ENCODE assay signal across 1 cellular context in genomic region chr7:22853138-22853537, GRCh38.
TF ChIP-seq lines count a peak whose summit lies in the region.

No MANE protein-coding gene starts in this region.

TF ChIP-seq in IMR-90, 13 proteins besides CTCF, POLR2A, EP300 and RAD21:
- no peak for TF ChIP-seq SMC3 (IDR thresholded peaks at IDR 0.05; ENCODE audit: low read depth, low read length)
- TF ChIP-seq USF2 (IDR thresholded peaks at IDR 0.05; ENCODE audit: low read depth, low read length) = no peak
- no peak for TF ChIP-seq MAZ (IDR thresholded peaks at IDR 0.05; ENCODE audit: borderline replicate concordance, low read depth, low read length)
- TF ChIP-seq NFE2L2 (IDR thresholded peaks at IDR 0.05; ENCODE audit: low read depth, low read length) = no peak
- no peak for TF ChIP-seq CHD1 (IDR thresholded peaks at IDR 0.05; ENCODE audit: low read depth, low read length)
- TF ChIP-seq MAFK (IDR thresholded peaks at IDR 0.05; ENCODE audit: low read depth, low read length) = no peak
- no peak for TF ChIP-seq CEBPB (IDR thresholded peaks at IDR 0.05; ENCODE audit: low read depth, low read length)
- no peak for TF ChIP-seq FOS (IDR thresholded peaks at IDR 0.05; ENCODE audit: low read depth, low read length)
